ENCODE assay signal across 17 cellular contexts in the genomic region with DNA sequence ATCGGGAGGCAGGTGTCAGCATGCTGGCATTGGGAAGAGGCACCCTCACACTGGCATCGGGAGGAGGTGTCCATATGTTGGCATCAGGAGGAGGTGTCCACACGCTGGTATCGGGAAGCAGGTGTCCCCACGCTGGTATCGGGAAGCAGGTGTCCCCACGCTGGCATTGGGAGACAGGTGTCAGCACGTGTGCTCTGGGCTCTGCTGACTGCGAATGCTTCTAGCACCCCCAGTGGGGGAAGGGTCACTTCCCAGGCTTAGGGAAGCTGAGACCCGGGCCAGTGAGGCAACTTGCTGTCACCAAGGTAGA.
A peak's percentile ranks its signal among the peaks of the same experiment; 100 is the strongest.
DNase-seq lines count a peak whose midpoint lies in the region; ATAC-seq lines count a peak whose summit lies in the region.
"Had no signal": no experiment of that assay in that cellular context is flagged by ENCODE, and none has a peak within 500 bp of the region (broad histone marks: within the 10 kb centered on the region; RNA-seq: fewer than 3 reads in every experiment).

No MANE protein-coding gene starts in this region.

- H3K4me3 Mint-ChIP-seq in activated naive CD8-positive, alpha-beta T cell, result no peak overlapping the region
- H3K4me3 Mint-ChIP-seq in activated naive CD8-positive, alpha-beta T cell treated with anti-CD3 and anti-CD28 coated beads for 36 hours, result no peak overlapping the region
- H3K4me3 Mint-ChIP-seq in activated T-helper 17 cell treated with anti-CD3 and anti-CD28 coated beads, Interleukin-2, amount 50 U/mL, for 72 hours, result peak overlapping the region; percentile 55
- H3K4me3 Mint-ChIP-seq in stimulated activated naive B cell treated with anti-CD40 and anti-IgM and Interleukin-4, amounts not matched to agents 10 μg/mL and 1 μg/mL and 100 μg/mL, for 72 hours, result no peak overlapping the region
- H3K4me3 Mint-ChIP-seq: nephron progenitor cell had no signal

- ATAC-seq in activated T-helper 17 cell treated with anti-CD3 and anti-CD28 coated beads, Interleukin-2, amount 50 U/mL, for 72 hours (replicated peaks), result no peak
- ATAC-seq in stimulated activated naive B cell treated with anti-CD40 and anti-IgM and Interleukin-4, amounts not matched to agents 10 μg/mL and 1 μg/mL and 100 μg/mL, for 72 hours (replicated peaks), result no peak
- ATAC-seq in HG02763 (IDR thresholded peaks at IDR 0.05; ENCODE audit: unreplicated experiment) (no peak), HG03439 (IDR thresholded peaks at IDR 0.05; ENCODE audit: unreplicated experiment) (no peak)

- DNase-seq in DMS53 (lab: John Stamatoyannopoulos, UW) (peak; percentile 22), DMS53 treated with DMSO at 0.1 percent for 48 hours (lab: John Stamatoyannopoulos, UW; ENCODE audit: unreplicated experiment) (no peak)
- no peak for DNase-seq in activated naive CD8-positive, alpha-beta T cell treated with anti-CD3 and anti-CD28 coated beads for 36 hours
- no peak for DNase-seq in stimulated activated naive B cell treated with anti-CD40 and anti-IgM and Interleukin-4, amounts not matched to agents 10 μg/mL and 1 μg/mL and 100 μg/mL, for 72 hours
- DNase-seq: 8988T; activated gamma-delta T cell; BE2C; DMS79; effector memory CD4-positive, alpha-beta T cell; HCEC 1CT; left cardiac atrium; NCI-H1930; nephron progenitor cell had no signal

- H3K27me3 Mint-ChIP-seq in activated naive CD8-positive, alpha-beta T cell, result no peaks in the 10 kb centered on the region
- H3K27me3 Mint-ChIP-seq in activated naive CD8-positive, alpha-beta T cell treated with anti-CD3 and anti-CD28 coated beads for 36 hours, result no peaks in the 10 kb centered on the region
- no peaks in the 10 kb centered on the region for H3K27me3 Mint-ChIP-seq in activated T-helper 17 cell treated with anti-CD3 and anti-CD28 coated beads, Interleukin-2, amount 50 U/mL, for 72 hours
- no peaks in the 10 kb centered on the region for H3K27me3 Mint-ChIP-seq in stimulated activated naive B cell treated with anti-CD40 and anti-IgM and Interleukin-4, amounts not matched to agents 10 μg/mL and 1 μg/mL and 100 μg/mL, for 72 hours

- H3K36me3 Mint-ChIP-seq in activated naive CD8-positive, alpha-beta T cell, result no peaks in the 10 kb centered on the region
- peaks cover 21% of the 10 kb centered on the region for H3K36me3 Mint-ChIP-seq in activated naive CD8-positive, alpha-beta T cell treated with anti-CD3 and anti-CD28 coated beads for 36 hours
- H3K36me3 Mint-ChIP-seq in activated T-helper 17 cell treated with anti-CD3 and anti-CD28 coated beads, Interleukin-2, amount 50 U/mL, for 72 hours (ENCODE audit: low read depth), result no peaks in the 10 kb centered on the region
- peaks cover 0 to 4% of the 10 kb centered on the region in 2 donors for H3K36me3 Mint-ChIP-seq in stimulated activated naive B cell treated with anti-CD40 and anti-IgM and Interleukin-4, amounts not matched to agents 10 μg/mL and 1 μg/mL and 100 μg/mL, for 72 hours

- peak overlapping the region; percentile 97 for H3K27ac Mint-ChIP-seq in activated naive CD8-positive, alpha-beta T cell
- H3K27ac Mint-ChIP-seq in activated naive CD8-positive, alpha-beta T cell treated with anti-CD3 and anti-CD28 coated beads for 36 hours, result no peak overlapping the region
- H3K27ac Mint-ChIP-seq in activated T-helper 17 cell treated with anti-CD3 and anti-CD28 coated beads, Interleukin-2, amount 50 U/mL, for 72 hours, result peak overlapping the region; percentile 23
- peak overlapping the region; percentile 80 for H3K27ac Mint-ChIP-seq in stimulated activated naive B cell treated with anti-CD40 and anti-IgM and Interleukin-4, amounts not matched to agents 10 μg/mL and 1 μg/mL and 100 μg/mL, for 72 hours
- H3K27ac Mint-ChIP-seq: nephron progenitor cell had no signal

- no peaks in the 10 kb centered on the region for H3K9me3 Mint-ChIP-seq in activated naive CD8-positive, alpha-beta T cell (ENCODE audit: low read depth)
- peaks cover 4% of the 10 kb centered on the region for H3K9me3 Mint-ChIP-seq in activated naive CD8-positive, alpha-beta T cell treated with anti-CD3 and anti-CD28 coated beads for 36 hours
- H3K9me3 Mint-ChIP-seq in activated T-helper 17 cell treated with anti-CD3 and anti-CD28 coated beads, Interleukin-2, amount 50 U/mL, for 72 hours, result no peaks in the 10 kb centered on the region
- no peaks in the 10 kb centered on the region for H3K9me3 Mint-ChIP-seq in stimulated activated naive B cell treated with anti-CD40 and anti-IgM and Interleukin-4, amounts not matched to agents 10 μg/mL and 1 μg/mL and 100 μg/mL, for 72 hours
- H3K9me3 Mint-ChIP-seq: nephron progenitor cell had no signal

- H3K4me1 Mint-ChIP-seq in activated naive CD8-positive, alpha-beta T cell (ENCODE audit: low read depth), result peaks cover 95% of the 10 kb centered on the region
- peaks cover 94% of the 10 kb centered on the region for H3K4me1 Mint-ChIP-seq in activated naive CD8-positive, alpha-beta T cell treated with anti-CD3 and anti-CD28 coated beads for 36 hours
- H3K4me1 Mint-ChIP-seq in activated T-helper 17 cell treated with anti-CD3 and anti-CD28 coated beads, Interleukin-2, amount 50 U/mL, for 72 hours, result peaks cover 62% of the 10 kb centered on the region
- H3K4me1 Mint-ChIP-seq in stimulated activated naive B cell treated with anti-CD40 and anti-IgM and Interleukin-4, amounts not matched to agents 10 μg/mL and 1 μg/mL and 100 μg/mL, for 72 hours, result peaks cover 62 to 75% of the 10 kb centered on the region in 2 donors
